In the genomic region with DNA sequence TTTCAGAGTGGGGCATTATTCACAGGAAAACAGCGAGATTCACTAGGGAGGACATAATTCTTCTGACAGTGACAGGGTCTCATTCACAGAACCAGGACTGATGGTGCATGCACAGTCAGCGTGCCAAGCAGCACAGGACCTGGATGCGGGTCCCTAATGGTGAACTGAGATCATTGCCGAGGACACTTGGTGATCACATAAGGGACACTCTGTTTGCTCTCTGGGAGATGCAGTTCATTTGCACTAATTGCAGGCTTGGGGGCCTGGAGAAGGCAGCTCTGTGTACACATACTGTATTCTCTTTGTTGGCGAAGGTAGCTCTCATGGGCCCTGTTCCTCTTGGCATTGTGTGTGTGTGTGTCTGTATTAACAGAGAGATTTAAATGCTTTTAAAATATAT, we compare ENCODE assay signal across 28 cellular contexts.
DNase-seq lines count a peak whose midpoint lies in the region; ATAC-seq and TF ChIP-seq lines count a peak whose summit lies in the region.
"Had no signal": no experiment of that assay in that cellular context is flagged by ENCODE, and none has a peak within 500 bp of the region (broad histone marks: within the 10 kb centered on the region; RNA-seq: fewer than 3 reads in every experiment).

No MANE protein-coding gene starts in this region.

- no peaks in the 10 kb centered on the region for H3K27me3 Mint-ChIP-seq in H9 (ENCODE audit: low read depth)
- H3K27me3 Mint-ChIP-seq: activated naive CD8-positive, alpha-beta T cell treated with anti-CD3 and anti-CD28 coated beads, Interleukin-2, amount 10 ng/mL, durations not matched to agents 7 days and 5 days; naive B cell had no signal

- H3K23ac ChIP-seq in H9 (ENCODE audit: insufficient read length, low read depth, low read length), result no peak overlapping the region

- H3K4me2 ChIP-seq in H9 (ENCODE audit: insufficient read depth, insufficient read length, low read length) (no peak overlapping the region), osteoblast (ENCODE audit: insufficient read depth, low read length) (no peak overlapping the region)
- H3K4me2 ChIP-seq: BLaER1 treated with 17β-estradiol and CSF1 and Interleukin-3, amounts not matched to agents 10 nM and 100 nM had no signal

- no peak overlapping the region for H4K8ac ChIP-seq in H9 (replicated peaks; ENCODE audit: insufficient read length, low read depth, low read length)

- H3K56ac ChIP-seq in H9 (ENCODE audit: insufficient read length, low read depth, low read length), result no peak overlapping the region

- H3K4me1 ChIP-seq in H9 (ENCODE audit: insufficient read depth, low read length) (peaks cover 5% of the 10 kb centered on the region; the same call in 1 of the 2 replicates), osteoblast (ENCODE audit: insufficient read depth, low read length) (no peaks in the 10 kb centered on the region), ascending aorta (no peaks in the 10 kb centered on the region)
- H3K4me1 ChIP-seq: BLaER1 treated with 17β-estradiol and CSF1 and Interleukin-3, amounts not matched to agents 10 nM and 100 nM; left lung; right atrium auricular region; vagina had no signal

- no peak overlapping the region for H3K9ac ChIP-seq in H9 (ENCODE audit: extremely low read depth, insufficient read length, low read length)
- H3K9ac ChIP-seq: BLaER1 treated with 17β-estradiol and CSF1 and Interleukin-3, amounts not matched to agents 10 nM and 100 nM had no signal

- no peaks in the 10 kb centered on the region for H3K9me3 Mint-ChIP-seq in H9
- H3K9me3 Mint-ChIP-seq: activated naive CD8-positive, alpha-beta T cell treated with anti-CD3 and anti-CD28 coated beads, Interleukin-2, amount 10 ng/mL, durations not matched to agents 7 days and 5 days; activated T-helper 2 cell treated with anti-CD3 and anti-CD28 coated beads, Interferon-gamma antibody, Interleukin-2, Interleukin-4, amounts not matched to agents 10 μg/mL and 5 μg/mL and 100 μg/mL, durations not matched to agents 14 hours and 24 hours and 36 hours; naive B cell had no signal

- H3K4me3 ChIP-seq in osteoblast (ENCODE audit: insufficient read depth, low read length) (no peak overlapping the region), ascending aorta (no peak overlapping the region)
- H3K4me3 ChIP-seq: BLaER1 treated with 17β-estradiol and CSF1 and Interleukin-3, amounts not matched to agents 10 nM and 100 nM; left lung; right atrium auricular region; vagina had no signal

- no peak overlapping the region for H2BK5ac ChIP-seq in H9 (ENCODE audit: insufficient read length, low read length)

- H4K91ac ChIP-seq in H9 (ENCODE audit: insufficient read length, low read depth, low read length), result no peak overlapping the region

- no peak overlapping the region for H2BK15ac ChIP-seq in H9 (ENCODE audit: low read depth, low read length)

- no peak overlapping the region for H2BK20ac ChIP-seq in H9 (ENCODE audit: low read depth, low read length, poor library complexity, severe bottlenecking)

- H3K4me3 Mint-ChIP-seq in H9, result no peak overlapping the region
- H3K4me3 Mint-ChIP-seq: activated naive CD8-positive, alpha-beta T cell treated with anti-CD3 and anti-CD28 coated beads, Interleukin-2, amount 10 ng/mL, durations not matched to agents 7 days and 5 days; immature natural killer cell; naive B cell had no signal

- DNase-seq in H9 (no peak), NCI-H345 (lab: John Stamatoyannopoulos, UW) (peak; percentile 92), caudate nucleus (lab: John Stamatoyannopoulos, UW) (peak in 13 of 61 donors; percentile 2 to 44 (median 25)), osteoblast (ENCODE audit: insufficient read length, low spot score, missing footprints) (peak; percentile 1), ascending aorta (ENCODE audit: low spot score in 2 of 2) (no peak), T-helper 9 cell (no peak), NCI-H226 (no peak)
- DNase-seq: activated CD4-positive, alpha-beta T cell treated with anti-CD3 and anti-CD28 coated beads, Interleukin-2, amount 50 U/mL, for 48 hours; activated CD8-positive, alpha-beta memory T cell treated with anti-CD3 and anti-CD28 coated beads, Interleukin-2, amount 50 U/mL, for 48 hours; activated naive CD8-positive, alpha-beta T cell treated with anti-CD3 and anti-CD28 coated beads, Interleukin-2, amount 10 ng/mL, durations not matched to agents 7 days and 5 days; cerebellar nuclear complex; hippocampal formation; immature natural killer cell; left lung; naive B cell; NCI-H1694; NCI-H446; occipital lobe; SHP77 treated with DMSO at 0.1 percent for 48 hours; stimulated activated CD4-positive, alpha-beta T cell treated with anti-CD3 and anti-CD28 coated beads, Interleukin-4, amount 100 ng/mL, for 24 hours; stimulated activated naive CD4-positive, alpha-beta T cell had no signal

- no peak for TF ChIP-seq CTCF in H9 (conservative IDR thresholded peaks at IDR 0.05)
- no peak for TF ChIP-seq CTCF in osteoblast (IDR thresholded peaks at IDR 0.05; ENCODE audit: extremely low read depth, low read depth, low read length)
- TF ChIP-seq CTCF in ascending aorta (IDR thresholded peaks at IDR 0.05), result no peak

- H2AFZ ChIP-seq in H9 (ENCODE audit: low read length) (no peak overlapping the region), osteoblast (ENCODE audit: low read length) (no peak overlapping the region)

- ATAC-seq in HG02885 (IDR thresholded peaks at IDR 0.05; ENCODE audit: poor library complexity, unreplicated experiment), result no peak
- ATAC-seq: HCT116, left lung, Panc1 had no signal

- intact Hi-C loops in ascending aorta (cut with DNase I), result loop anchor here (10.0 kb wide), 1 partner anchor 250 kb away; no protein-coding TSS in a partner anchor

- peaks cover 24 to 28% of the 10 kb centered on the region in 2 experiments for H3K4me1 Mint-ChIP-seq in H9
- H3K4me1 Mint-ChIP-seq: activated naive CD8-positive, alpha-beta T cell treated with anti-CD3 and anti-CD28 coated beads, Interleukin-2, amount 10 ng/mL, durations not matched to agents 7 days and 5 days; immature natural killer cell; naive B cell had no signal

- H3K79me2 ChIP-seq in H9 (ENCODE audit: insufficient read depth, low read length), result no peaks in the 10 kb centered on the region
- no peaks in the 10 kb centered on the region for H3K79me2 ChIP-seq in osteoblast (ENCODE audit: insufficient read depth, low read length)

- no peak overlapping the region for H3K4ac ChIP-seq in H9 (ENCODE audit: low read depth, low read length)

- no peak overlapping the region for H3K14ac ChIP-seq in H9 (ENCODE audit: insufficient read depth, low read length)

- H3K79me1 ChIP-seq in H9 (ENCODE audit: insufficient read depth, low read depth, low read length, poor library complexity, severe bottlenecking), result no peaks in the 10 kb centered on the region

- H3K9me3 ChIP-seq in H9 (ENCODE audit: control insufficient read depth, low read depth, low read length), result no peaks in the 10 kb centered on the region
- H3K9me3 ChIP-seq in osteoblast (ENCODE audit: low read depth, low read length), result no peaks in the 10 kb centered on the region
- H3K9me3 ChIP-seq in ascending aorta, result no peaks in the 10 kb centered on the region
- H3K9me3 ChIP-seq: BLaER1 treated with 17β-estradiol and CSF1 and Interleukin-3, amounts not matched to agents 10 nM and 100 nM; left lung; right atrium auricular region; vagina had no signal

- no CpG with 5 or more reads among the region's 5 CpGs for WGBS in H9 (ENCODE audit: extremely low coverage, insufficient read length, low lambda C conversion rate)

- no peak overlapping the region for H3K18ac ChIP-seq in H9 (ENCODE audit: insufficient read length, low read depth, low read length)

- no peak overlapping the region for H2AK5ac ChIP-seq in H9 (ENCODE audit: insufficient read length, low read length)

- no peak overlapping the region for H2BK12ac ChIP-seq in H9 (ENCODE audit: insufficient read length, low read depth, low read length)

- H4K20me1 ChIP-seq in H9 (ENCODE audit: control insufficient read depth, insufficient read depth, insufficient read length) (no peaks in the 10 kb centered on the region), osteoblast (ENCODE audit: insufficient read depth, low read length) (no peaks in the 10 kb centered on the region)
- H4K20me1 ChIP-seq: BLaER1 treated with 17β-estradiol and CSF1 and Interleukin-3, amounts not matched to agents 10 nM and 100 nM had no signal

- no peak overlapping the region for H3T11ph ChIP-seq in H9 (ENCODE audit: low read length)

- peaks cover 0 to 6% (median 0%) of the 10 kb centered on the region in 3 experiments; a peak in 2 of 7 replicates for H3K36me3 Mint-ChIP-seq in H9 (ENCODE audit: insufficient read depth in 1 of 3, low read depth in 3 of 3)
- H3K36me3 Mint-ChIP-seq: activated naive CD8-positive, alpha-beta T cell treated with anti-CD3 and anti-CD28 coated beads, Interleukin-2, amount 10 ng/mL, durations not matched to agents 7 days and 5 days; immature natural killer cell; naive B cell had no signal

- H4K5ac ChIP-seq in H9 (ENCODE audit: insufficient read length, low read depth, low read length), result no peak overlapping the region

- H3K27ac Mint-ChIP-seq in H9, result peak overlapping the region; percentile 62 to 92 (median 89); a peak in 6 of 7 replicates
- H3K27ac Mint-ChIP-seq: activated naive CD8-positive, alpha-beta T cell treated with anti-CD3 and anti-CD28 coated beads, Interleukin-2, amount 10 ng/mL, durations not matched to agents 7 days and 5 days; activated T-helper 2 cell treated with anti-CD3 and anti-CD28 coated beads, Interferon-gamma antibody, Interleukin-2, Interleukin-4, amounts not matched to agents 10 μg/mL and 5 μg/mL and 100 μg/mL, durations not matched to agents 14 hours and 24 hours and 36 hours; immature natural killer cell; naive B cell had no signal

- H3K23me2 ChIP-seq in H9 (ENCODE audit: insufficient read length, low read depth, low read length, poor library complexity, severe bottlenecking), result no peaks in the 10 kb centered on the region

- no peak overlapping the region for H3K27ac ChIP-seq in H9 (ENCODE audit: insufficient read length, low read depth, low read length)
- peak overlapping the region; percentile 8 for H3K27ac ChIP-seq in caudate nucleus (ENCODE audit: low read depth, low read length)
- no peak overlapping the region for H3K27ac ChIP-seq in osteoblast (ENCODE audit: low read depth, low read length)
- no peak overlapping the region for H3K27ac ChIP-seq in ascending aorta
- H3K27ac ChIP-seq: BLaER1 treated with 17β-estradiol and CSF1 and Interleukin-3, amounts not matched to agents 10 nM and 100 nM; left lung; right atrium auricular region; vagina had no signal

- no peak overlapping the region for H2BK120ac ChIP-seq in H9 (ENCODE audit: low read depth, low read length, poor library complexity, severe bottlenecking)

- H3K36me3 ChIP-seq in osteoblast (ENCODE audit: insufficient read depth, low read length) (no peaks in the 10 kb centered on the region), ascending aorta (no peaks in the 10 kb centered on the region)
- H3K36me3 ChIP-seq: BLaER1 treated with 17β-estradiol and CSF1 and Interleukin-3, amounts not matched to agents 10 nM and 100 nM; left lung; right atrium auricular region; vagina had no signal

- no peaks in the 10 kb centered on the region for H3K27me3 ChIP-seq in H9 (ENCODE audit: insufficient read depth, low read length)
- H3K27me3 ChIP-seq in osteoblast (ENCODE audit: insufficient read depth, low read length), result no peaks in the 10 kb centered on the region
- H3K27me3 ChIP-seq in ascending aorta, result no peaks in the 10 kb centered on the region
- H3K27me3 ChIP-seq: BLaER1 treated with 17β-estradiol and CSF1 and Interleukin-3, amounts not matched to agents 10 nM and 100 nM; left lung; right atrium auricular region; vagina had no signal

Comparison
In these comparisons a context has a peak if more than half of its experiments do, and no peak if none do; other contexts are left out.
1. DNase-seq: peak in NCI-H345 (single experiment) and osteoblast (single experiment); none in H9 (single experiment), ascending aorta (0 of 2), T-helper 9 cell (single experiment) and NCI-H226 (single experiment).